1 cellular context compared by ENCODE assay signal in genomic region chr22:22425783-22426624, GRCh38.
A peak's percentile ranks its signal among the peaks of the same experiment; 100 is the strongest.
TF ChIP-seq lines count a peak whose summit lies in the region.

No MANE protein-coding gene starts in this region.

TF ChIP-seq in HepG2, 621 proteins besides CTCF, POLR2A, EP300 and RAD21 (continued from another document and continues in another):
- no peak for TF ChIP-seq PRDM4 (CRISPR knock-in tag; IDR thresholded peaks at IDR 0.05; ENCODE audit: borderline replicate concordance)
- TF ChIP-seq ZNF768 (CRISPR knock-in tag; IDR thresholded peaks at IDR 0.05) = no peak
- TF ChIP-seq CAMTA2 (CRISPR knock-in tag; IDR thresholded peaks at IDR 0.05; ENCODE audit: borderline replicate concordance) = no peak
- no peak for TF ChIP-seq RNF2 (conservative IDR thresholded peaks at IDR 0.05; ENCODE audit: low read depth)
- no peak for TF ChIP-seq MTA1 (CRISPR knock-in tag; IDR thresholded peaks at IDR 0.05; ENCODE audit: borderline replicate concordance)
- TF ChIP-seq NFE2L1 (CRISPR knock-in tag; IDR thresholded peaks at IDR 0.05; ENCODE audit: borderline replicate concordance) = no peak
- no peak for TF ChIP-seq TIGD3 (CRISPR knock-in tag; IDR thresholded peaks at IDR 0.05; ENCODE audit: borderline replicate concordance)
- no peak for TF ChIP-seq KMT2B (CRISPR knock-in tag; IDR thresholded peaks at IDR 0.05)
- no peak for TF ChIP-seq GTF2F1 (IDR thresholded peaks at IDR 0.05; ENCODE audit: low read length)
- 0 out of 2 replicates have a peak, but pooled peaks have one; percentile 14 for TF ChIP-seq HMG20B (CRISPR knock-in tag; conservative IDR thresholded peaks at IDR 0.05)
- TF ChIP-seq DR1 (CRISPR knock-in tag; IDR thresholded peaks at IDR 0.05) = no peak
- TF ChIP-seq PLRG1 (conservative IDR thresholded peaks at IDR 0.05) = no peak
- TF ChIP-seq TEAD2 (CRISPR knock-in tag; IDR thresholded peaks at IDR 0.05) = 0 out of 2 replicates have a peak, but pooled peaks have one; percentile 6
- no peak for TF ChIP-seq MXD3 (CRISPR knock-in tag; IDR thresholded peaks at IDR 0.05)
- TF ChIP-seq HMGXB4 (CRISPR knock-in tag; IDR thresholded peaks at IDR 0.05; ENCODE audit: borderline replicate concordance in 1 of 2, low read depth in 1 of 2) = no peak; a peak in 1 of 4 replicates
- TF ChIP-seq ZBTB38 (CRISPR knock-in tag; IDR thresholded peaks at IDR 0.05) = no peak
- peak; percentile 35; the same call in 1 of the 2 replicates for TF ChIP-seq PATZ1 (CRISPR knock-in tag; IDR thresholded peaks at IDR 0.05)
- TF ChIP-seq DRAP1 (CRISPR knock-in tag; IDR thresholded peaks at IDR 0.05) = no peak
- no peak for TF ChIP-seq GABPA (IDR thresholded peaks at IDR 0.05; ENCODE audit: low read depth, low read length)
- TF ChIP-seq GABPA (CRISPR knock-in tag; IDR thresholded peaks at IDR 0.05; ENCODE audit: low read depth) = no peak
- TF ChIP-seq FOSL1 (CRISPR knock-in tag; IDR thresholded peaks at IDR 0.05; ENCODE audit: borderline replicate concordance) = no peak
- no peak for TF ChIP-seq REST (IDR thresholded peaks at IDR 0.05; ENCODE audit: borderline replicate concordance in 1 of 2, low read depth in 1 of 2, low read length in 2 of 2)
- TF ChIP-seq ESRRA (CRISPR knock-in tag; IDR thresholded peaks at IDR 0.05; ENCODE audit: low read depth) = no peak
- no peak for TF ChIP-seq AKNA (CRISPR knock-in tag; IDR thresholded peaks at IDR 0.05; ENCODE audit: borderline replicate concordance)
- TF ChIP-seq JDP2 (CRISPR knock-in tag; IDR thresholded peaks at IDR 0.05; ENCODE audit: borderline replicate concordance) = no peak
- no peak for TF ChIP-seq ZNF724P (CRISPR knock-in tag; IDR thresholded peaks at IDR 0.05; ENCODE audit: borderline replicate concordance)
- TF ChIP-seq ZNF10 (CRISPR knock-in tag; IDR thresholded peaks at IDR 0.05; ENCODE audit: borderline replicate concordance, low read depth) = no peak
- TF ChIP-seq ZNF562 (CRISPR knock-in tag; IDR thresholded peaks at IDR 0.05; ENCODE audit: borderline replicate concordance) = no peak
- 0 out of 2 replicates have a peak, but pooled peaks have one; percentile 53 for TF ChIP-seq ZNF205 (CRISPR knock-in tag; IDR thresholded peaks at IDR 0.05)
- TF ChIP-seq SRSF1 (optimal IDR thresholded peaks at IDR 0.05; ENCODE audit: low read depth, low read length) = no peak
- TF ChIP-seq ZNF24 (IDR thresholded peaks at IDR 0.05) = no peak
- TF ChIP-seq JUNB (CRISPR knock-in tag; IDR thresholded peaks at IDR 0.05; ENCODE audit: borderline replicate concordance) = no peak
- TF ChIP-seq NR2F6 (IDR thresholded peaks at IDR 0.05) = peak; percentile 62
- TF ChIP-seq NR2F6 (CRISPR knock-in tag; IDR thresholded peaks at IDR 0.05) = peak; percentile 85
- TF ChIP-seq HDAC6 (IDR thresholded peaks at IDR 0.05; ENCODE audit: low read depth, low read length) = no peak
- TF ChIP-seq ZNF432 (CRISPR knock-in tag; IDR thresholded peaks at IDR 0.05; ENCODE audit: borderline replicate concordance) = no peak
- 0 out of 2 replicates have a peak, but pooled peaks have one; percentile 15 for TF ChIP-seq ZNF121 (CRISPR knock-in tag; IDR thresholded peaks at IDR 0.05)
- no peak for TF ChIP-seq ATF2 (CRISPR knock-in tag; IDR thresholded peaks at IDR 0.05)
